In genomic region chr5:141634720-141635119, GRCh38 we compare ENCODE assay signal across 14 cellular contexts. TPM values are rescaled to one million over a fixed set of nuclear protein-coding genes. Genes with fewer than 3 reads are reported as not detected.
A peak's percentile ranks its signal among the peaks of the same experiment; 100 is the strongest.
DNase-seq lines count a peak whose midpoint lies in the region; ATAC-seq and TF ChIP-seq lines count a peak whose summit lies in the region.
"Had no signal": no experiment of that assay in that cellular context is flagged by ENCODE, and none has a peak within 500 bp of the region (broad histone marks: within the 10 kb centered on the region; RNA-seq: fewer than 3 reads in every experiment).

No MANE protein-coding gene starts in this region.

- H3K4me2 ChIP-seq in GM23248 (ENCODE audit: unreplicated experiment), result peak overlapping the region; percentile 80

- no peaks in the 10 kb centered on the region for H3K27me3 ChIP-seq in CD4-positive, alpha-beta T cell (ENCODE audit: control insufficient read depth, insufficient read depth, low read length)
- H3K27me3 ChIP-seq in GM23248 (replicated peaks; ENCODE audit: insufficient read depth), result no peaks in the 10 kb centered on the region
- H3K27me3 ChIP-seq in esophagus squamous epithelium, result no peaks in the 10 kb centered on the region
- H3K27me3 ChIP-seq in HAP-1 (ENCODE audit: low read depth), result no peaks in the 10 kb centered on the region

- no peaks in the 10 kb centered on the region for H3K9me3 Mint-ChIP-seq in CD4-positive, alpha-beta T cell
- no peaks in the 10 kb centered on the region for H3K9me3 Mint-ChIP-seq in memory B cell

- CTCF ChIA-PET in CD4-positive, alpha-beta T cell (lab: Charles Lee), result interaction anchor here (6.2 to 6.3 kb wide), 2 partner anchors 15 to 42 kb away, joined by 43 to 77 read pairs; partner anchors contain the start of gene DIAPH1

- H3K79me2 ChIP-seq in GM23248 (ENCODE audit: insufficient read depth), result peaks cover 69% of the 10 kb centered on the region

- H3K4me3 ChIP-seq in GM23248 (0 out of 2 replicates have a peak overlapping the region, but pooled peaks have one; percentile 82), esophagus squamous epithelium (no peak overlapping the region), HAP-1 (no peak overlapping the region)

- in situ Hi-C loops in GM23248 (cut with MboI) (no loop called here), HAP-1 (cut with MboI; ENCODE audit: low sequenced_read_pairs) (no loop called here)

- peaks cover 57% of the 10 kb centered on the region for H3K36me3 Mint-ChIP-seq in CD4-positive, alpha-beta T cell (ENCODE audit: low read depth)
- peaks cover 7% of the 10 kb centered on the region for H3K36me3 Mint-ChIP-seq in memory B cell

- peaks cover 46% of the 10 kb centered on the region for H3K4me1 Mint-ChIP-seq in CD4-positive, alpha-beta T cell (ENCODE audit: low read depth)
- H3K4me1 Mint-ChIP-seq in memory B cell, result peaks cover 29% of the 10 kb centered on the region

- TF ChIP-seq CTCF in CD4-positive, alpha-beta T cell (IDR thresholded peaks at IDR 0.05), result no peak
- no peak for TF ChIP-seq CTCF in esophagus squamous epithelium (IDR thresholded peaks at IDR 0.05)

- H3K9me2 ChIP-seq in GM23248 (ENCODE audit: insufficient read depth), result no peaks in the 10 kb centered on the region

- H3K4me3 Mint-ChIP-seq in CD4-positive, alpha-beta T cell, result peak overlapping the region; percentile 92
- H3K4me3 Mint-ChIP-seq in memory B cell, result peak overlapping the region; percentile 94

- 0 out of 2 replicates have a peak overlapping the region, but pooled peaks have one; percentile 88 for H3K9ac ChIP-seq in GM23248

- TF ChIP-seq POLR2A in esophagus squamous epithelium (IDR thresholded peaks at IDR 0.05), result no peak

- H4K20me1 ChIP-seq in GM23248 (ENCODE audit: insufficient read depth), result no peaks in the 10 kb centered on the region

- no peak for ATAC-seq in CD4-positive, alpha-beta T cell (ENCODE audit: poor library complexity)
- no peak for ATAC-seq in memory B cell (ENCODE audit: low read depth)
- ATAC-seq in HG03469 (IDR thresholded peaks at IDR 0.05; ENCODE audit: unreplicated experiment), result no peak

- 84 to 91% methylated on average over 6 of the region's 6 CpGs for WGBS in GM23248 (ENCODE audit: low coverage in 1 of 2, low lambda C conversion rate in 2 of 2, missing lambda C conversion rate in 2 of 2), 2 experiments
- WGBS in esophagus squamous epithelium, 2 donors, result 80 to 87% methylated on average over 3 to 6 of the region's 6 CpGs

- H3K27me3 Mint-ChIP-seq in CD4-positive, alpha-beta T cell, result no peaks in the 10 kb centered on the region
- no peaks in the 10 kb centered on the region for H3K27me3 Mint-ChIP-seq in memory B cell

- no peak overlapping the region for H2AFZ ChIP-seq in GM23248

- no peak for DNase-seq in CD4-positive, alpha-beta T cell
- DNase-seq in GM23248 (no peak), memory B cell (ENCODE audit: low spot score in 2 of 2) (no peak), esophagus squamous epithelium (lab: John Stamatoyannopoulos, UW) (no peak), HAP-1 (ENCODE audit: low spot score in 2 of 2) (no peak), NCI-H774 (lab: John Stamatoyannopoulos, UW) (no peak)
- DNase-seq in activated T-cell treated with anti-CD3 and anti-CD28 coated beads, Interleukin-2, amount 50 U/mL, for 48 hours, result peak; percentile 15
- DNase-seq: activated naive CD4-positive, alpha-beta T cell treated with anti-CD3 and anti-CD28 coated beads, Interleukin-2, amount 50 U/mL, for 16 hours; COR-L47; kidney; NCI-H1417 treated with DMSO at 0.1 percent for 48 hours; NCI-H524 treated with DMSO at 0.1 percent for 48 hours; Right ventricle myocardium superior had no signal

- no peaks in the 10 kb centered on the region for H3K9me3 ChIP-seq in CD4-positive, alpha-beta T cell (ENCODE audit: control insufficient read depth, low read length)
- no peaks in the 10 kb centered on the region for H3K9me3 ChIP-seq in GM23248 (ENCODE audit: low read depth)
- no peaks in the 10 kb centered on the region for H3K9me3 ChIP-seq in esophagus squamous epithelium
- H3K9me3 ChIP-seq in HAP-1, result no peaks in the 10 kb centered on the region

- H3K27ac ChIP-seq in CD4-positive, alpha-beta T cell (ENCODE audit: low read depth, low read length), result no peak overlapping the region
- no peak overlapping the region for H3K27ac ChIP-seq in GM23248
- H3K27ac ChIP-seq in esophagus squamous epithelium, result no peak overlapping the region

- peak overlapping the region; percentile 28 for H3K27ac Mint-ChIP-seq in CD4-positive, alpha-beta T cell
- peak overlapping the region; percentile 5 for H3K27ac Mint-ChIP-seq in memory B cell

- POLR2A ChIA-PET in CD4-positive, alpha-beta T cell (lab: Charles Lee), result interaction anchor here (4.7 to 8.8 kb wide), 2 partner anchors 16 to 17 kb away, joined by 73 to 100 read pairs; partner anchors contain the start of genes DIAPH1 and FCHSD1

- H3K36me3 ChIP-seq in GM23248 (ENCODE audit: low read depth), result peaks cover 3% of the 10 kb centered on the region; the same call in 1 of the 2 replicates
- H3K36me3 ChIP-seq in esophagus squamous epithelium, result peaks cover 0 to 35% (median 1%) of the 10 kb centered on the region in 3 donors
- peaks cover 17% of the 10 kb centered on the region for H3K36me3 ChIP-seq in HAP-1 (replicated peaks)

- H3K4me1 ChIP-seq in GM23248 (ENCODE audit: insufficient read depth), result peaks cover 9% of the 10 kb centered on the region
- H3K4me1 ChIP-seq in esophagus squamous epithelium, result peaks cover 26 to 50% (median 31%) of the 10 kb centered on the region in 3 donors
- H3K4me1 ChIP-seq in HAP-1, result peaks cover 13% of the 10 kb centered on the region

- intact Hi-C loops in CD4-positive, alpha-beta T cell (cut with DNase I, micrococcal nuclease), result loop anchor here in 1 of 2 experiments (5.0 kb wide), 1 partner anchor 42 kb away; no protein-coding TSS in a partner anchor
- intact Hi-C loops in esophagus squamous epithelium (cut with DNase I), result no loop called here

- H3F3A ChIP-seq in GM23248 (ENCODE audit: insufficient read depth), result no peaks in the 10 kb centered on the region

RNA-seq across cellular contexts. Expression of gene HDAC3, which starts 1.9 kb away (rescaled TPM):
- total RNA-seq in CD4-positive, alpha-beta T cell, result 10 to 100 TPM; 51.1 to 52.7 TPM
- 43.8 and 53.2 TPM in 2 replicates for total RNA-seq in GM23248 (2014; rRNA removed; shearing (Covaris generic))
- 59.0 and 62.9 TPM in 2 replicates for polyA plus RNA-seq in GM23248 (2016; fragmentation: Nextera tagmentation; extraction: Ambion mirVana)
- 10 to 100 TPM; 33.0 to 60.8 (median 40.4) TPM for total RNA-seq in esophagus squamous epithelium

RNA-seq across cellular contexts. Expression of gene RELL2, which starts 2.1 kb away (rescaled TPM):
- 10 to 100 TPM; 10.9 to 11.4 TPM for total RNA-seq in CD4-positive, alpha-beta T cell
- total RNA-seq in GM23248 (2014; rRNA removed; shearing (Covaris generic)), result 2.8 and 3.8 TPM in 2 replicates
- polyA plus RNA-seq in GM23248 (2016; fragmentation: Nextera tagmentation; extraction: Ambion mirVana), result 2.1 and 2.9 TPM in 2 replicates
- 10 to 100 TPM in 1 of 4 donors, 1 to 10 TPM in 3; 4.3 to 10.4 (median 6.4) TPM for total RNA-seq in esophagus squamous epithelium

RNA-seq across cellular contexts. Expression of gene DIAPH1, which starts 15.9 kb away (rescaled TPM):
- 100 to 1,000 TPM; 159 to 161 TPM for total RNA-seq in CD4-positive, alpha-beta T cell
- 26.0 and 34.5 TPM in 2 replicates for total RNA-seq in GM23248 (2014; rRNA removed; shearing (Covaris generic))
- polyA plus RNA-seq in GM23248 (2016; fragmentation: Nextera tagmentation; extraction: Ambion mirVana), result 33.7 and 34.4 TPM in 2 replicates
- 100 to 1,000 TPM in 3 of 4 donors, 10 to 100 TPM in 1; 63.0 to 157 (median 124) TPM for total RNA-seq in esophagus squamous epithelium

RNA-seq across cellular contexts. Expression of gene FCHSD1, which starts 16.5 kb away (rescaled TPM):
- total RNA-seq in CD4-positive, alpha-beta T cell, result 10 to 100 TPM; 79.8 to 86.8 TPM
- total RNA-seq in GM23248 (2014; rRNA removed; shearing (Covaris generic)), result 24.4 and 32.0 TPM in 2 replicates
- 21.8 and 23.8 TPM in 2 replicates for polyA plus RNA-seq in GM23248 (2016; fragmentation: Nextera tagmentation; extraction: Ambion mirVana)
- total RNA-seq in esophagus squamous epithelium, result 10 to 100 TPM in 2 of 4 donors, 1 to 10 TPM in 2; 6.0 to 27.7 (median 10.4) TPM

RNA-seq across cellular contexts. Expression of gene ARAP3, which starts 47.3 kb away (rescaled TPM):
- under 1 TPM; 0.30 to 0.31 TPM for total RNA-seq in CD4-positive, alpha-beta T cell
- total RNA-seq in GM23248 (2014; rRNA removed; shearing (Covaris generic)), result 2.2 and 3.9 TPM in 2 replicates
- 2.2 TPM in 2 replicates for polyA plus RNA-seq in GM23248 (2016; fragmentation: Nextera tagmentation; extraction: Ambion mirVana)
- total RNA-seq in esophagus squamous epithelium, result 1 to 10 TPM; 1.1 to 5.9 (median 2.4) TPM

Comparison
In these comparisons a context has a peak if more than half of its experiments do, and no peak if none do; other contexts are left out.
1. DNase-seq: peak in activated T-cell treated with anti-CD3 and anti-CD28 coated beads, Interleukin-2, amount 50 U/mL, for 48 hours (2 of 2); none in CD4-positive, alpha-beta T cell (0 of 10), GM23248 (single experiment), memory B cell (0 of 2), esophagus squamous epithelium (single experiment), HAP-1 (0 of 2) and NCI-H774 (single experiment).